Comparison of ENCODE assay signal across 17 cellular contexts in genomic region chr4:172736046-172736445, GRCh38.
A peak's percentile ranks its signal among the peaks of the same experiment; 100 is the strongest.
DNase-seq lines count a peak whose midpoint lies in the region; ATAC-seq and TF ChIP-seq lines count a peak whose summit lies in the region.
"Had no signal": no experiment of that assay in that cellular context is flagged by ENCODE, and none has a peak within 500 bp of the region (broad histone marks: within the 10 kb centered on the region; RNA-seq: fewer than 3 reads in every experiment).

No MANE protein-coding gene starts in this region.

- no peaks in the 10 kb centered on the region for H3K4me1 Mint-ChIP-seq in endodermal cell
- H3K4me1 Mint-ChIP-seq: B cell; CD4-positive, CD25-positive, alpha-beta regulatory T cell had no signal

- H3K4me1 ChIP-seq in HCT116 (ENCODE audit: control insufficient read depth in 1 of 2, insufficient read depth in 2 of 2, low read length in 2 of 2) (no peaks in the 10 kb centered on the region), endodermal cell (ENCODE audit: control insufficient read depth, insufficient read depth, low read length) (no peaks in the 10 kb centered on the region), mucosa of descending colon (ENCODE audit: low read depth) (no peaks in the 10 kb centered on the region)
- H3K4me1 ChIP-seq: BLaER1 treated with 17β-estradiol and CSF1 and Interleukin-3, amounts not matched to agents 10 nM and 100 nM; Caco-2 had no signal

- no peak for ATAC-seq in HCT116
- ATAC-seq in GM18861 (IDR thresholded peaks at IDR 0.05; ENCODE audit: unreplicated experiment): no peak
- ATAC-seq in mucosa of descending colon: no peak

- H3K9me2 ChIP-seq in HCT116 (ENCODE audit: insufficient read depth): no peaks in the 10 kb centered on the region

- TF ChIP-seq CTCF in HCT116 (IDR thresholded peaks at IDR 0.05 in 2 of 3, conservative IDR thresholded peaks at IDR 0.05 in 1 of 3; ENCODE audit: borderline replicate concordance in 1 of 3, insufficient read depth in 1 of 3, low read depth in 2 of 3, low read length in 2 of 3): no peak
- TF ChIP-seq CTCF in endodermal cell (conservative IDR thresholded peaks at IDR 0.05): no peak
- TF ChIP-seq CTCF in mucosa of descending colon (IDR thresholded peaks at IDR 0.05): no peak

- intact Hi-C loops in HCT116 (cut with micrococcal nuclease): no loop called here
- intact Hi-C loops in mucosa of descending colon (cut with DNase I, micrococcal nuclease): no loop called here

- H4K20me1 ChIP-seq in HCT116 (ENCODE audit: insufficient read depth): no peaks in the 10 kb centered on the region
- H4K20me1 ChIP-seq: BLaER1 treated with 17β-estradiol and CSF1 and Interleukin-3, amounts not matched to agents 10 nM and 100 nM had no signal

- H3K4me3 Mint-ChIP-seq in endodermal cell: no peak overlapping the region
- H3K4me3 Mint-ChIP-seq: B cell; CD4-positive, CD25-positive, alpha-beta regulatory T cell had no signal

- no peak for TF ChIP-seq RAD21 in HCT116 (IDR thresholded peaks at IDR 0.05; ENCODE audit: low read depth)

- H3K27ac Mint-ChIP-seq in endodermal cell: no peak overlapping the region
- H3K27ac Mint-ChIP-seq: B cell; CD4-positive, CD25-positive, alpha-beta regulatory T cell had no signal

- H3K9me3 Mint-ChIP-seq in endodermal cell: peaks cover 67% of the 10 kb centered on the region

- in situ Hi-C loops in Caki2 (cut with HindIII; ENCODE audit: low pct_unique_long_range_greater_than_20kb, low sequenced_read_pairs): no loop called here

- H3K36me3 ChIP-seq in HCT116 (ENCODE audit: control insufficient read depth in 1 of 2, insufficient read depth in 2 of 2, low read length in 2 of 2) (no peaks in the 10 kb centered on the region), endodermal cell (ENCODE audit: control insufficient read depth, insufficient read depth, low read length) (no peaks in the 10 kb centered on the region), mucosa of descending colon (ENCODE audit: low read depth) (no peaks in the 10 kb centered on the region)
- H3K36me3 ChIP-seq: BLaER1 treated with 17β-estradiol and CSF1 and Interleukin-3, amounts not matched to agents 10 nM and 100 nM had no signal

- peaks cover 4% of the 10 kb centered on the region for H3K27me3 Mint-ChIP-seq in endodermal cell (ENCODE audit: insufficient read depth)
- H3K27me3 Mint-ChIP-seq: B cell; CD4-positive, CD25-positive, alpha-beta regulatory T cell had no signal

- no peaks in the 10 kb centered on the region for H3K27me3 ChIP-seq in HCT116 (ENCODE audit: insufficient read depth, low read length)
- no peaks in the 10 kb centered on the region for H3K27me3 ChIP-seq in endodermal cell (ENCODE audit: control insufficient read depth, insufficient read depth, low read length, poor library complexity, severe bottlenecking)
- H3K27me3 ChIP-seq: BLaER1 treated with 17β-estradiol and CSF1 and Interleukin-3, amounts not matched to agents 10 nM and 100 nM had no signal

- POLR2A ChIA-PET in HCT116 (lab: Charles Lee): no interaction called here

- no peak overlapping the region for H3K4me3 ChIP-seq in HCT116 (replicated peaks in 1 of 2; ENCODE audit: low read depth in 1 of 2, low read length in 2 of 2)
- H3K4me3 ChIP-seq in endodermal cell (ENCODE audit: low read length): peak overlapping the region; percentile 64
- H3K4me3 ChIP-seq in mucosa of descending colon: no peak overlapping the region
- H3K4me3 ChIP-seq: BLaER1 treated with 17β-estradiol and CSF1 and Interleukin-3, amounts not matched to agents 10 nM and 100 nM had no signal

- H3K9me3 ChIP-seq in HCT116 (ENCODE audit: control insufficient read depth in 1 of 2, insufficient read depth in 1 of 2, low read depth in 1 of 2, low read length in 2 of 2): no peaks in the 10 kb centered on the region; a peak in 2 of 4 replicates
- peaks cover 56% of the 10 kb centered on the region for H3K9me3 ChIP-seq in endodermal cell (ENCODE audit: control insufficient read depth, low read length)
- H3K9me3 ChIP-seq in mucosa of descending colon: peaks cover 30% of the 10 kb centered on the region

- no peak overlapping the region for H3K27ac ChIP-seq in HCT116 (ENCODE audit: low read depth, low read length)
- no peak overlapping the region for H3K27ac ChIP-seq in endodermal cell (ENCODE audit: low read depth, low read length)
- H3K27ac ChIP-seq: BLaER1 treated with 17β-estradiol and CSF1 and Interleukin-3, amounts not matched to agents 10 nM and 100 nM; KMS-11 had no signal

- no peak overlapping the region for H2AFZ ChIP-seq in HCT116 (ENCODE audit: low read depth, low read length, poor library complexity, severe bottlenecking)

- H3K9ac ChIP-seq in HCT116 (ENCODE audit: low read length): no peak overlapping the region
- no peak overlapping the region for H3K9ac ChIP-seq in endodermal cell (ENCODE audit: extremely low read depth, low read length, poor library complexity, severe bottlenecking)
- H3K9ac ChIP-seq: BLaER1 treated with 17β-estradiol and CSF1 and Interleukin-3, amounts not matched to agents 10 nM and 100 nM; KMS-11 had no signal

- no TSS peak for BruUV-seq in HCT116 (replicated peaks; lab: Mats Ljungman, UMichigan)

- no peaks in the 10 kb centered on the region for H3K79me2 ChIP-seq in HCT116 (ENCODE audit: insufficient read depth, low read length)

- H3K4me2 ChIP-seq in HCT116 (ENCODE audit: low read length): no peak overlapping the region
- H3K4me2 ChIP-seq: BLaER1 treated with 17β-estradiol and CSF1 and Interleukin-3, amounts not matched to agents 10 nM and 100 nM; KMS-11 had no signal

- WGBS in endodermal cell (ENCODE audit: insufficient coverage in 1 of 2, insufficient read length in 1 of 2), 2 experiments: 79 to 87% methylated on average over 5 of the region's 5 CpGs

- CTCF ChIA-PET in HCT116 (lab: Charles Lee): no interaction called here

- peak; percentile 2 for DNase-seq in Caki2 (ENCODE audit: low read depth)
- DNase-seq in HCT116 (ENCODE audit: low read depth, low spot score): no peak
- DNase-seq in NCI-H69 (lab: John Stamatoyannopoulos, UW): peak; percentile 1
- DNase-seq in endodermal cell: no peak
- no peak for DNase-seq in mucosa of descending colon
- DNase-seq in activated CD8-positive, alpha-beta memory T cell treated with anti-CD3 and anti-CD28 coated beads for 24 hours: no peak
- DNase-seq: Caco-2; CD4-positive, CD25-positive, alpha-beta regulatory T cell; DMS153; DND-41; EL; GOT3; H7 had no signal

- peaks cover 19% of the 10 kb centered on the region for H3K36me3 Mint-ChIP-seq in endodermal cell (ENCODE audit: low read depth)
- H3K36me3 Mint-ChIP-seq: CD4-positive, CD25-positive, alpha-beta regulatory T cell had no signal

- RAD21 ChIA-PET in HCT116 (lab: Charles Lee; ENCODE audit: low non-redundant PET in 1 of 2, low total read pairs in 2 of 2, uncharacterized antibody in 2 of 2, unreplicated experiment in 2 of 2): no interaction called here

- TF ChIP-seq POLR2A in HCT116 (IDR thresholded peaks at IDR 0.05; ENCODE audit: borderline replicate concordance, extremely low read depth, insufficient read depth, insufficient read length): no peak

TF ChIP-seq in HCT116, 20 proteins besides CTCF, POLR2A, EP300 and RAD21:
- TF ChIP-seq CBX3 (IDR thresholded peaks at IDR 0.05; ENCODE audit: low read depth) (0 out of 2 replicates have a peak, but pooled peaks have one; percentile 22), MAX (IDR thresholded peaks at IDR 0.05) (no peak), ZBTB33 (IDR thresholded peaks at IDR 0.05; ENCODE audit: extremely low read depth, insufficient replicate concordance, low read length) (no peak)

Comparison
In these comparisons a context has a peak if more than half of its experiments do, and no peak if none do; other contexts are left out.
1. DNase-seq: peak in Caki2 (single experiment) and NCI-H69 (single experiment); none in HCT116 (single experiment), endodermal cell (single experiment), mucosa of descending colon (0 of 3) and activated CD8-positive, alpha-beta memory T cell treated with anti-CD3 and anti-CD28 coated beads for 24 hours (single experiment).